In the genomic region with DNA sequence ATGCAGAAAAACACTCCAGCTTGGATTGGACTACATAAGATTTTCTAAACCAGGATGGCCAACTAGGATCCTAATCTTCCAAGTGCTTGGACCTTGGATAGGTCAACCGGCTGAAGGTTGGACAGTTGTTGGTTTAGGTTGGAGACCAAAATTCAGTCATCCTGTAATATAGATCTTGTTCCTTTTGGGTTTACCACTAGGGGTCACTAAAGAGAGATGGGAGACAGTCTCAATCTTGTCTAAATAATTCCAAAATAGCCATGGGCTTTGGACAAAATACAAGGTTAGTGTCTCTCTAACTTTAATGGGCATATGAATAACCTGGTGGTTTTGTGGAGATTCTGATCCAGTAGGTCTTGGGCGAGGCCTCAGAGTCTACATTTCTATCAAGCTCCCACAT, we compare ENCODE assay signal across 8 cellular contexts.
A peak's percentile ranks its signal among the peaks of the same experiment; 100 is the strongest.
DNase-seq lines count a peak whose midpoint lies in the region; ATAC-seq, FAIRE-seq and TF ChIP-seq lines count a peak whose summit lies in the region.

No MANE protein-coding gene starts in this region.

- DNase-seq in Ammon's horn (ENCODE audit: low spot score) = peak; percentile 46
- DNase-seq in HCEC 1CT = peak; percentile 52
- DNase-seq in NOMO-1 treated with DMSO at 0.1 percent for 48 hours (lab: John Stamatoyannopoulos, UW; ENCODE audit: unreplicated experiment) = peak; percentile 32
- DNase-seq in endothelial cell of umbilical vein (ENCODE audit: low read depth, low spot score) = peak; percentile 57

- no peaks in the 10 kb centered on the region for H3K27me3 ChIP-seq in endothelial cell of umbilical vein (ENCODE audit: control insufficient read depth in 2 of 2, insufficient read depth in 2 of 2, low read length in 2 of 2)

- POLR2A ChIA-PET in endothelial cell of umbilical vein (lab: Charles Lee) = interaction anchor here (0.6 to 1.0 kb wide), 2 partner anchors 148 to 491 kb away, joined by 3 to 7 read pairs; partner anchors contain the start of gene ERCC6L2

- intact Hi-C loops in endothelial cell of umbilical vein (cut with micrococcal nuclease) = loop anchor here (1.0 to 10.0 kb wide), 6 partner anchors 149 to 492 kb away; partner anchors contain the start of gene ERCC6L2

- TF ChIP-seq CTCF in endothelial cell of umbilical vein (IDR thresholded peaks at IDR 0.05; ENCODE audit: extremely low read depth in 1 of 2, insufficient read depth in 1 of 2, low read depth in 1 of 2, low read length in 2 of 2) (peak; percentile 56 to 67), nephron (IDR thresholded peaks at IDR 0.05; ENCODE audit: unreplicated experiment in 3 of 3) (peak; percentile 54 to 61 (median 58))

- H3K9me3 ChIP-seq in endothelial cell of umbilical vein (replicated peaks; ENCODE audit: control insufficient read depth, insufficient read depth, low read length) = no peaks in the 10 kb centered on the region

- no peaks in the 10 kb centered on the region for H3K36me3 Mint-ChIP-seq in nephron (ENCODE audit: low read depth)

- H3K9ac ChIP-seq in endothelial cell of umbilical vein (replicated peaks; ENCODE audit: extremely low read depth, insufficient read depth, low read length) = no peak overlapping the region

- no peak overlapping the region for H2AFZ ChIP-seq in endothelial cell of umbilical vein (ENCODE audit: low read depth, low read length)

- no peaks in the 10 kb centered on the region for H3K4me1 ChIP-seq in endothelial cell of umbilical vein (ENCODE audit: control insufficient read depth, extremely low read depth, insufficient read depth, low read length)

- no peaks in the 10 kb centered on the region for H4K20me1 ChIP-seq in endothelial cell of umbilical vein (replicated peaks; ENCODE audit: control insufficient read depth, extremely low read depth, insufficient read depth, low read length)

- dilution Hi-C loops in endothelial cell of umbilical vein (cut with MboI; ENCODE audit: extremely low pct_ligation_motif_present, low sequenced_read_pairs) = no loop called here

- H3K4me1 Mint-ChIP-seq in nephron = peaks cover 16% of the 10 kb centered on the region

- peak; percentile 82 for FAIRE-seq in endothelial cell of umbilical vein (lab: Jason Lieb, UNC)

- no peaks in the 10 kb centered on the region for H3K9me1 ChIP-seq in endothelial cell of umbilical vein (replicated peaks; ENCODE audit: control insufficient read depth, extremely low read depth, insufficient read depth, low read length)

- TF ChIP-seq POLR2A in endothelial cell of umbilical vein (IDR thresholded peaks at IDR 0.05; ENCODE audit: low read depth, low read length) = no peak

- H3K27ac Mint-ChIP-seq in nephron = no peak overlapping the region

- H3K4me3 Mint-ChIP-seq in nephron = no peak overlapping the region

- no peak overlapping the region for H3K4me2 ChIP-seq in endothelial cell of umbilical vein (ENCODE audit: insufficient read depth, low read length)

- H3K27ac ChIP-seq in endothelial cell of umbilical vein (ENCODE audit: insufficient read depth, low read depth, low read length) = no peak overlapping the region

- H3K4me3 ChIP-seq in endothelial cell of umbilical vein (replicated peaks in 1 of 3; ENCODE audit: insufficient read depth in 1 of 3, low read depth in 1 of 3, low read length in 3 of 3) = no peak overlapping the region

- no TSS peak for BruUV-seq in endothelial cell of umbilical vein (replicated peaks; lab: Mats Ljungman, UMichigan)

- H3K27me3 Mint-ChIP-seq in nephron (ENCODE audit: low read depth) = peaks cover under 1% of the 10 kb centered on the region

- peaks cover 2% of the 10 kb centered on the region for H3K9me3 Mint-ChIP-seq in nephron

- H3K36me3 ChIP-seq in endothelial cell of umbilical vein (ENCODE audit: control insufficient read depth in 2 of 2, extremely low read depth in 1 of 2, insufficient read depth in 2 of 2, low read length in 2 of 2) = no peaks in the 10 kb centered on the region

- no peaks in the 10 kb centered on the region for H3K79me2 ChIP-seq in endothelial cell of umbilical vein (ENCODE audit: control insufficient read depth, insufficient read depth, low read length)

- no peak for ATAC-seq in GM18867 (IDR thresholded peaks at IDR 0.05; ENCODE audit: unreplicated experiment)
- ATAC-seq in HG02588 (IDR thresholded peaks at IDR 0.05; ENCODE audit: unreplicated experiment) = no peak
- no peak for ATAC-seq in HG02852 (IDR thresholded peaks at IDR 0.05; ENCODE audit: unreplicated experiment)

- CTCF ChIA-PET in endothelial cell of umbilical vein (lab: Charles Lee) = interaction anchor here (0.7 to 1.8 kb wide), 38 partner anchors 8 to 491 kb away, joined by 3 to 15 read pairs (median 4); partner anchors contain the start of gene ERCC6L2

TF ChIP-seq in endothelial cell of umbilical vein, 7 proteins besides CTCF, POLR2A, EP300 and RAD21:
- TF ChIP-seq JUN (IDR thresholded peaks at IDR 0.05; ENCODE audit: borderline replicate concordance, insufficient read depth, insufficient read length, low read depth) = no peak
- TF ChIP-seq MYC (IDR thresholded peaks at IDR 0.05; ENCODE audit: low read depth, low read length) = no peak
- no peak for TF ChIP-seq FOS (IDR thresholded peaks at IDR 0.05; ENCODE audit: borderline replicate concordance, insufficient read depth, low read length)
- no peak for TF ChIP-seq GATA2 (IDR thresholded peaks at IDR 0.05; ENCODE audit: insufficient read depth, insufficient read length, low read depth, low read length)
- no peak for TF ChIP-seq EZH2 (IDR thresholded peaks at IDR 0.05; ENCODE audit: borderline replicate concordance, low read depth, low read length, severe bottlenecking)
- TF ChIP-seq, protein P1, sequence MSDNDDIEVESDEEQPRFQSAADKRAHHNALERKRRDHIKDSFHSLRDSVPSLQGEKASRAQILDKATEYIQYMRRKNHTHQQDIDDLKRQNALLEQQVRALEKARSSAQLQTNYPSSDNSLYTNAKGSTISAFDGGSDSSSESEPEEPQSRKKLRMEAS (IDR thresholded peaks at IDR 0.05; ENCODE audit: insufficient read depth, insufficient read length) = no peak
- no peak for TF ChIP-seq POLR2AphosphoS5 (IDR thresholded peaks at IDR 0.05; ENCODE audit: insufficient read depth, low read depth, low read length)
